In the genomic region with DNA sequence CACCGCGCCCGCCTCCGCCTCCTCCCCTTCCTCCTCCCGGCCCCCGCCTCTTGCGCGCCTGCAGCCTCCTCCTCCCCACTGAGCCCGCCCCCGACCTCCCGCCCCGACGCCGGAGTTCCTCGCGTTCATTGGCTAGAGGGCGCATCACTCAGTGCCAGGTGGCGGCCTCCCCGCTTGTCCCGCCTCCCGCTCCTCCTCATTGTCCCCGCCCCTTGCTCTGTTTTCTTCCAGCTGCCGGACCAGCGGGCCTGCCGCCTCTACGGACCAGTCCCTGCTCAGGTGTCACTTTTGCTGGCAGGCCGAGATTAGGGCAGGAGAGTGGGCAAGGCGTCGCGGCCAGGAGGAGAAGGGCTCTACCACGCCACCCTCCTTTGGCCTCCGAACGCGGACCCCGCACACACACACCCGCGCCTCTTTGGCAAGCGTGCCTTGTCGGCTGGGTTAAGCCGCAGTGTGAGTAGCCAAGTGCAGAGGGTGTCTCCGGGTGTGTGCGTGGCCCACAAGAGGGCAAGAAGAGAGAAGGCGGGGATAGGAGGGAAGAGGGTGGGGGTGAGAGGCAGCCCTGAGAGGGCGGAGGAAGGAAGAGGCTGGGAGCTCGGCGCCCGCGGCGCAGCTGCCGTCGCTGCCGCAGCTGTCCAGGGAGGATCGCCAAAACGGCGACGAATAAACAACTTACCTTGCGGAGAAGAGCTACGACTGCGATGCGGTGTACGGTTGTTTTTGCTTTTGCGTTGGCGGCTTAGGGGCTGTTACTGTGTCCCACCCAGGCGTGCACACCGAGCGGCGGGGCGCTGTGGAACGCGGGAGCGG, we compare ENCODE assay signal across 1 cellular context.
TF ChIP-seq lines count a peak whose summit lies in the region.

No MANE protein-coding gene starts in this region.

TF ChIP-seq in HepG2, 621 proteins besides CTCF, POLR2A, EP300 and RAD21 (continued from another document and continues in another):
- TF ChIP-seq ZNF550 (CRISPR knock-in tag; IDR thresholded peaks at IDR 0.05; ENCODE audit: borderline replicate concordance) (0 out of 2 replicates have a peak, but pooled peaks have one; percentile 40), ZNF781 (CRISPR knock-in tag; IDR thresholded peaks at IDR 0.05; ENCODE audit: borderline replicate concordance, not compliant biosample characterization) (peak; percentile 69), ZNF224 (CRISPR knock-in tag; IDR thresholded peaks at IDR 0.05) (0 out of 2 replicates have a peak, but pooled peaks have one; percentile 84), THRA (CRISPR knock-in tag; IDR thresholded peaks at IDR 0.05; ENCODE audit: borderline replicate concordance) (no peak), XBP1 (CRISPR knock-in tag; IDR thresholded peaks at IDR 0.05) (no peak), MTA1 (CRISPR knock-in tag; IDR thresholded peaks at IDR 0.05; ENCODE audit: borderline replicate concordance) (peak; percentile 34; the same call in 1 of the 2 replicates), ATM (IDR thresholded peaks at IDR 0.05; ENCODE audit: borderline replicate concordance) (no peak), MEIS1 (CRISPR knock-in tag; IDR thresholded peaks at IDR 0.05; ENCODE audit: borderline replicate concordance) (no peak), NFRKB (IDR thresholded peaks at IDR 0.05) (no peak), ZNF607 (CRISPR knock-in tag; IDR thresholded peaks at IDR 0.05; ENCODE audit: borderline replicate concordance) (peak; percentile 86), ZNF605 (CRISPR knock-in tag; IDR thresholded peaks at IDR 0.05) (peak; percentile 93), SIX4 (CRISPR knock-in tag; IDR thresholded peaks at IDR 0.05) (peak; percentile 23; the same call in 1 of the 2 replicates), SOX6 (IDR thresholded peaks at IDR 0.05) (no peak), SOX6 (CRISPR knock-in tag; IDR thresholded peaks at IDR 0.05) (peak; percentile 67), ZNF225 (CRISPR knock-in tag; IDR thresholded peaks at IDR 0.05) (peak; percentile 53; the same call in 1 of the 2 replicates), HCFC1 (IDR thresholded peaks at IDR 0.05; ENCODE audit: low read depth, low read length) (no peak), ZNF570 (CRISPR knock-in tag; IDR thresholded peaks at IDR 0.05; ENCODE audit: borderline replicate concordance) (no peak), JDP2 (CRISPR knock-in tag; IDR thresholded peaks at IDR 0.05; ENCODE audit: borderline replicate concordance) (no peak), ZNF691 (CRISPR knock-in tag; IDR thresholded peaks at IDR 0.05; ENCODE audit: borderline replicate concordance, low read depth) (peak; percentile 18; the same call in 1 of the 2 replicates), HMGA1 (CRISPR knock-in tag; conservative IDR thresholded peaks at IDR 0.05) (no peak), MIER3 (CRISPR knock-in tag; IDR thresholded peaks at IDR 0.05; ENCODE audit: borderline replicate concordance) (peak; percentile 54; the same call in 1 of the 2 replicates), HOXA7 (CRISPR knock-in tag; IDR thresholded peaks at IDR 0.05) (peak; percentile 68; the same call in 1 of the 2 replicates), ZNF350 (CRISPR knock-in tag; IDR thresholded peaks at IDR 0.05; ENCODE audit: borderline replicate concordance, low read depth) (peak; percentile 83; the same call in 1 of the 2 replicates), RFX5 (IDR thresholded peaks at IDR 0.05; ENCODE audit: low read depth, low read length) (no peak), POLR2AphosphoS5 (IDR thresholded peaks at IDR 0.05; ENCODE audit: low read depth, low read length) (peak; percentile 81), ZNF121 (CRISPR knock-in tag; IDR thresholded peaks at IDR 0.05) (0 out of 2 replicates have a peak, but pooled peaks have one; percentile 6), KLF13 (CRISPR knock-in tag; IDR thresholded peaks at IDR 0.05) (peak; percentile 38; the same call in 1 of the 2 replicates), TMF1 (CRISPR knock-in tag; IDR thresholded peaks at IDR 0.05; ENCODE audit: low read depth) (peak; percentile 45; the same call in 1 of the 2 replicates), ZNF33B (CRISPR knock-in tag; IDR thresholded peaks at IDR 0.05) (peak; percentile 73; the same call in 1 of the 2 replicates), ZNF251 (CRISPR knock-in tag; IDR thresholded peaks at IDR 0.05) (no peak), ESRRA (CRISPR knock-in tag; IDR thresholded peaks at IDR 0.05; ENCODE audit: low read depth) (peak; percentile 41; the same call in 1 of the 2 replicates), ZNF331 (CRISPR knock-in tag; IDR thresholded peaks at IDR 0.05) (0 out of 2 replicates have a peak, but pooled peaks have one; percentile 19), KDM5A (IDR thresholded peaks at IDR 0.05; ENCODE audit: borderline replicate concordance, low read length) (peak; percentile 55; the same call in 1 of the 2 replicates), ZNF773 (CRISPR knock-in tag; IDR thresholded peaks at IDR 0.05; ENCODE audit: borderline replicate concordance) (no peak), MXI1 (IDR thresholded peaks at IDR 0.05; ENCODE audit: borderline replicate concordance, low read depth, low read length) (0 out of 3 replicates have a peak, but pooled peaks have one; percentile 11), ZNF329 (CRISPR knock-in tag; IDR thresholded peaks at IDR 0.05; ENCODE audit: low read depth) (no peak), ZNF552 (CRISPR knock-in tag; IDR thresholded peaks at IDR 0.05; ENCODE audit: borderline replicate concordance) (peak; percentile 44; the same call in 1 of the 2 replicates), ARNTL (CRISPR knock-in tag; IDR thresholded peaks at IDR 0.05) (0 out of 2 replicates have a peak, but pooled peaks have one; percentile 44), IRF2 (CRISPR knock-in tag; IDR thresholded peaks at IDR 0.05) (peak; percentile 30; the same call in 1 of the 2 replicates), HOXA9 (CRISPR knock-in tag; IDR thresholded peaks at IDR 0.05; ENCODE audit: borderline replicate concordance) (peak; percentile 94), ZMAT3 (CRISPR knock-in tag; conservative IDR thresholded peaks at IDR 0.05) (0 out of 2 replicates have a peak, but pooled peaks have one; percentile 38), MAZ (IDR thresholded peaks at IDR 0.05; ENCODE audit: borderline replicate concordance, low read depth, low read length) (peak; percentile 70), MAZ (CRISPR knock-in tag; IDR thresholded peaks at IDR 0.05; ENCODE audit: low read depth) (peak; percentile 69), ZMYM4 (CRISPR knock-in tag; IDR thresholded peaks at IDR 0.05) (peak; percentile 73; the same call in 1 of the 2 replicates)
- TF ChIP-seq, protein P1, sequence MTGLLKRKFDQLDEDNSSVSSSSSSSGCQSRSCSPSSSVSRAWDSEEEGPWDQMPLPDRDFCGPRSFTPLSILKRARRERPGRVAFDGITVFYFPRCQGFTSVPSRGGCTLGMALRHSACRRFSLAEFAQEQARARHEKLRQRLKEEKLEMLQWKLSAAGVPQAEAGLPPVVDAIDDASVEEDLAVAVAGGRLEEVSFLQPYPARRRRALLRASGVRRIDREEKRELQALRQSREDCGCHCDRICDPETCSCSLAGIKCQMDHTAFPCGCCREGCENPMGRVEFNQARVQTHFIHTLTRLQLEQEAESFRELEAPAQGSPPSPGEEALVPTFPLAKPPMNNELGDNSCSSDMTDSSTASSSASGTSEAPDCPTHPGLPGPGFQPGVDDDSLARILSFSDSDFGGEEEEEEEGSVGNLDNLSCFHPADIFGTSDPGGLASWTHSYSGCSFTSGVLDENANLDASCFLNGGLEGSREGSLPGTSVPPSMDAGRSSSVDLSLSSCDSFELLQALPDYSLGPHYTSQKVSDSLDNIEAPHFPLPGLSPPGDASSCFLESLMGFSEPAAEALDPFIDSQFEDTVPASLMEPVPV (CRISPR knock-in tag; IDR thresholded peaks at IDR 0.05), result peak; percentile 15; the same call in 1 of the 2 replicates
- TF ChIP-seq, protein P2, sequence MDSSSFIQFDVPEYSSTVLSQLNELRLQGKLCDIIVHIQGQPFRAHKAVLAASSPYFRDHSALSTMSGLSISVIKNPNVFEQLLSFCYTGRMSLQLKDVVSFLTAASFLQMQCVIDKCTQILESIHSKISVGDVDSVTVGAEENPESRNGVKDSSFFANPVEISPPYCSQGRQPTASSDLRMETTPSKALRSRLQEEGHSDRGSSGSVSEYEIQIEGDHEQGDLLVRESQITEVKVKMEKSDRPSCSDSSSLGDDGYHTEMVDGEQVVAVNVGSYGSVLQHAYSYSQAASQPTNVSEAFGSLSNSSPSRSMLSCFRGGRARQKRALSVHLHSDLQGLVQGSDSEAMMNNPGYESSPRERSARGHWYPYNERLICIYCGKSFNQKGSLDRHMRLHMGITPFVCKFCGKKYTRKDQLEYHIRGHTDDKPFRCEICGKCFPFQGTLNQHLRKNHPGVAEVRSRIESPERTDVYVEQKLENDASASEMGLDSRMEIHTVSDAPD (CRISPR knock-in tag; IDR thresholded peaks at IDR 0.05), result 0 out of 2 replicates have a peak, but pooled peaks have one; percentile 33
- TF ChIP-seq, protein P3, sequence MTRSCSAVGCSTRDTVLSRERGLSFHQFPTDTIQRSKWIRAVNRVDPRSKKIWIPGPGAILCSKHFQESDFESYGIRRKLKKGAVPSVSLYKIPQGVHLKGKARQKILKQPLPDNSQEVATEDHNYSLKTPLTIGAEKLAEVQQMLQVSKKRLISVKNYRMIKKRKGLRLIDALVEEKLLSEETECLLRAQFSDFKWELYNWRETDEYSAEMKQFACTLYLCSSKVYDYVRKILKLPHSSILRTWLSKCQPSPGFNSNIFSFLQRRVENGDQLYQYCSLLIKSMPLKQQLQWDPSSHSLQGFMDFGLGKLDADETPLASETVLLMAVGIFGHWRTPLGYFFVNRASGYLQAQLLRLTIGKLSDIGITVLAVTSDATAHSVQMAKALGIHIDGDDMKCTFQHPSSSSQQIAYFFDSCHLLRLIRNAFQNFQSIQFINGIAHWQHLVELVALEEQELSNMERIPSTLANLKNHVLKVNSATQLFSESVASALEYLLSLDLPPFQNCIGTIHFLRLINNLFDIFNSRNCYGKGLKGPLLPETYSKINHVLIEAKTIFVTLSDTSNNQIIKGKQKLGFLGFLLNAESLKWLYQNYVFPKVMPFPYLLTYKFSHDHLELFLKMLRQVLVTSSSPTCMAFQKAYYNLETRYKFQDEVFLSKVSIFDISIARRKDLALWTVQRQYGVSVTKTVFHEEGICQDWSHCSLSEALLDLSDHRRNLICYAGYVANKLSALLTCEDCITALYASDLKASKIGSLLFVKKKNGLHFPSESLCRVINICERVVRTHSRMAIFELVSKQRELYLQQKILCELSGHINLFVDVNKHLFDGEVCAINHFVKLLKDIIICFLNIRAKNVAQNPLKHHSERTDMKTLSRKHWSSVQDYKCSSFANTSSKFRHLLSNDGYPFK (CRISPR knock-in tag; IDR thresholded peaks at IDR 0.05; ENCODE audit: borderline replicate concordance), result peak; percentile 51; the same call in 1 of the 2 replicates
- TF ChIP-seq, protein P4, sequence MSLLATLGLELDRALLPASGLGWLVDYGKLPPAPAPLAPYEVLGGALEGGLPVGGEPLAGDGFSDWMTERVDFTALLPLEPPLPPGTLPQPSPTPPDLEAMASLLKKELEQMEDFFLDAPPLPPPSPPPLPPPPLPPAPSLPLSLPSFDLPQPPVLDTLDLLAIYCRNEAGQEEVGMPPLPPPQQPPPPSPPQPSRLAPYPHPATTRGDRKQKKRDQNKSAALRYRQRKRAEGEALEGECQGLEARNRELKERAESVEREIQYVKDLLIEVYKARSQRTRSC (CRISPR knock-in tag; IDR thresholded peaks at IDR 0.05; ENCODE audit: low read depth), result no peak
- TF ChIP-seq, protein P5, sequence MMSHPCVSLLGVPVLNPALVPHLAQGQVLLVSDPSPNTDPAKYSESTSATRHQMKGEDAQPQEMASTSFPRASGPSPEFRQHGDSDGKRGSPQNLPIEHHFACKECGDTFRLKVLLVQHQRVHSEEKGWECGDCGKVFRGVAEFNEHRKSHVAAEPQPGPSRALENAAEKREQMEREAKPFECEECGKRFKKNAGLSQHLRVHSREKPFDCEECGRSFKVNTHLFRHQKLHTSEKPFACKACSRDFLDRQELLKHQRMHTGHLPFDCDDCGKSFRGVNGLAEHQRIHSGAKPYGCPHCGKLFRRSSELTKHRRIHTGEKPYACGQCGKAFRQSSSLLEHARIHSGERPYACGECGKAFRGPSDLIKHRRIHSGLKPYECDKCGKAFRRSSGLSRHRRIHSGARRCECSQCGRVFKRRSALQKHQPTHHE (CRISPR knock-in tag; IDR thresholded peaks at IDR 0.05; ENCODE audit: borderline replicate concordance), result peak; percentile 40; the same call in 1 of the 2 replicates
- TF ChIP-seq, protein P6, sequence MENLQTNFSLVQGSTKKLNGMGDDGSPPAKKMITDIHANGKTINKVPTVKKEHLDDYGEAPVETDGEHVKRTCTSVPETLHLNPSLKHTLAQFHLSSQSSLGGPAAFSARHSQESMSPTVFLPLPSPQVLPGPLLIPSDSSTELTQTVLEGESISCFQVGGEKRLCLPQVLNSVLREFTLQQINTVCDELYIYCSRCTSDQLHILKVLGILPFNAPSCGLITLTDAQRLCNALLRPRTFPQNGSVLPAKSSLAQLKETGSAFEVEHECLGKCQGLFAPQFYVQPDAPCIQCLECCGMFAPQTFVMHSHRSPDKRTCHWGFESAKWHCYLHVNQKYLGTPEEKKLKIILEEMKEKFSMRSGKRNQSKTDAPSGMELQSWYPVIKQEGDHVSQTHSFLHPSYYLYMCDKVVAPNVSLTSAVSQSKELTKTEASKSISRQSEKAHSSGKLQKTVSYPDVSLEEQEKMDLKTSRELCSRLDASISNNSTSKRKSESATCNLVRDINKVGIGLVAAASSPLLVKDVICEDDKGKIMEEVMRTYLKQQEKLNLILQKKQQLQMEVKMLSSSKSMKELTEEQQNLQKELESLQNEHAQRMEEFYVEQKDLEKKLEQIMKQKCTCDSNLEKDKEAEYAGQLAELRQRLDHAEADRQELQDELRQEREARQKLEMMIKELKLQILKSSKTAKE (CRISPR knock-in tag; IDR thresholded peaks at IDR 0.05; ENCODE audit: borderline replicate concordance), result peak; percentile 47; the same call in 1 of the 2 replicates
- TF ChIP-seq, protein P7, sequence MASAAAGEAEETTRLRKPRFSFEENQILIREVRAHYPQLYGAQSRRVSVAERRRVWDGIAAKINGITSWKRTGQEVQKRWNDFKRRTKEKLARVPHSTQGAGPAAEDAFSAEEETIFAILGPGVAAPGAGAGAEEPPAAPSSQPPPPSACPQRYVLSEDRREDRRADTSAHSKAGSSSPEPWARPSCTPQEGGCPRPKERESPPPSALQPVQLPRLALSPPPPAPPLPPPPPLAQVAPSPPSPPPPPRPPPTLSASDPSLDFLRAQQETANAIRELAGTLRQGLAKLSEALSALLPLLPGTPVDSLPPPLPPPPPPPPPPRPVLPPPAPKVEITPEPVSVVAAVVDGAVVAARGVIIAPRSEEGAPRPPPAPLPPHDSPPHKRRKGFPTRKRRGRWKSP (CRISPR knock-in tag; IDR thresholded peaks at IDR 0.05), result peak; percentile 48; the same call in 1 of the 2 replicates
